In the genomic region with DNA sequence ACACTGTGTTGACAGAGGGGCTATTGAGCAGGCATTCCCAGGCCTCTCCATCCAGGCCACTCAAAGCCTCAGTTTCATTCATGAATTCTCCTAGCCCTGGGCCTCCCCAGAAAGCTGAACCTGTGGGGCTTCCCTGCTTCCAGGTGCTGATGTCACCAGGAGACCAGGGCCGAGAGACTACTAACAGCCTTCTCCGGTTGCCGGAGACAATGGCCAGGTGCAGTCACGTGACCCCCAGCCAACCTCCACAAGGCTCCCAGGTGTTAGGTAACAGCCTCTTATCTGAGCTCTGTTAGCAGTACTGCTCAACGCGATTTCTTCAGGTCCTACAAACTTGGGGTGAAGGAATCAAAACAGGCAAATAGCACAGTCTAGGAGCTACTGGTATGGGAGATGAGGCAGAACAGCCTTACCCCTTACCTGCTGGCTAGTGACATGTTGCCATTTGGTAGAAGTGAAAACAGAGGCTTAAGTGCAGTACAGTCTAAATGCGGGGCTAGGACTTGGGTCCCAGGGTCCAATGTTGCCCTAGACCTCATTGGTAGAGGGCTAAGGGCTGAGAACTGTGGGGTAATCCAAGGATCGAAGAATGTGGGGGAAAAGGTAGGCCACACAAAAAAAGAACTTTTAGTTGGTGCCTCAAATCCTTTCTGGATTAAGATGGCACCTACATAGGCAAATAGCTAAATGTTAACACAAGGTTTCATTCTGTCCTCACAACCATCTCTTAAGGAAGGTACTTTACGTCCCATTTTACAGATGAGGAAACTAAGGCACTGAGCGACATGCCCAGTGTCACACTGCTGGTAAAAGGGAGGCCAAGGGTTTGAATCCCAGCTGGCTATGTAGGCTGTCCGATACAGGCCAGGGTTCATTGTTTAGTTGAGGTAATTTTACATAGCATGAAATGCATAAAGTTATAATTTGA, we compare ENCODE assay signal across 9 cellular contexts. TPM values are rescaled to one million over a fixed set of nuclear protein-coding genes. Genes with fewer than 3 reads are reported as not detected.
DNase-seq lines count a peak whose midpoint lies in the region; ATAC-seq, FAIRE-seq and TF ChIP-seq lines count a peak whose summit lies in the region.
"Had no signal": no experiment of that assay in that cellular context is flagged by ENCODE, and none has a peak within 500 bp of the region (broad histone marks: within the 10 kb centered on the region; RNA-seq: fewer than 3 reads in every experiment).

No MANE protein-coding gene starts in this region.

- H3K9me3 Mint-ChIP-seq in T-helper 1 cell treated with Interleukin-12 subunit alpha and Interleukin-12 subunit beta and Interleukin-4 antibody, amounts not matched to agents 30 μg/mL and 1 μg/mL, for 36 hours = no peaks in the 10 kb centered on the region

- no peak for FAIRE-seq in HepG2 (lab: Jason Lieb, UNC)

- TF ChIP-seq RAD21 in HepG2 (CRISPR knock-in tag; IDR thresholded peaks at IDR 0.05) = no peak

- peak overlapping the region; percentile 100 for H3K4me3 Mint-ChIP-seq in T-helper 1 cell treated with Interleukin-12 subunit alpha and Interleukin-12 subunit beta and Interleukin-4 antibody, amounts not matched to agents 30 μg/mL and 1 μg/mL, for 36 hours

- intact Hi-C loops in HepG2 (cut with micrococcal nuclease; ENCODE audit: unreplicated experiment) (loop anchor here (2.0 kb wide), 1 partner anchor 33 kb away; no protein-coding TSS in a partner anchor), right lobe of liver (cut with DNase I) (no loop called here)

- 77% methylated on average over 8 of the region's 11 CpGs for WGBS in HepG2 (ENCODE audit: low lambda C conversion rate)
- WGBS in right lobe of liver (ENCODE audit: insufficient coverage, low coverage, low lambda C conversion rate, missing lambda C conversion rate) = 83% methylated on average over 8 of the region's 11 CpGs
- WGBS in urinary bladder = 84% methylated on average over 11 of the region's 11 CpGs

- H3K27me3 Mint-ChIP-seq in T-helper 1 cell treated with Interleukin-12 subunit alpha and Interleukin-12 subunit beta and Interleukin-4 antibody, amounts not matched to agents 30 μg/mL and 1 μg/mL, for 36 hours (ENCODE audit: low read depth) = peaks cover 2% of the 10 kb centered on the region

- TF ChIP-seq POLR2A in HepG2 (IDR thresholded peaks at IDR 0.05; ENCODE audit: insufficient read depth in 1 of 2, low read depth in 2 of 2, low read length in 2 of 2) = no peak
- no peak for TF ChIP-seq POLR2A in right lobe of liver (IDR thresholded peaks at IDR 0.05)

- H3K9me3 ChIP-seq in HepG2 (ENCODE audit: low read length) = no peaks in the 10 kb centered on the region
- no peaks in the 10 kb centered on the region for H3K9me3 ChIP-seq in right lobe of liver
- no peaks in the 10 kb centered on the region for H3K9me3 ChIP-seq in iPS-15b (ENCODE audit: control insufficient read depth, insufficient read depth, low read length)

- H3K27me3 ChIP-seq in HepG2 (ENCODE audit: control insufficient read depth in 1 of 2, insufficient read depth in 2 of 2, low read length in 2 of 2) (no peaks in the 10 kb centered on the region), right lobe of liver (no peaks in the 10 kb centered on the region), iPS-15b (ENCODE audit: control insufficient read depth, insufficient read depth, low read length) (no peaks in the 10 kb centered on the region)

- H3K4me2 ChIP-seq in HepG2 (ENCODE audit: low read depth, low read length) = peak overlapping the region; percentile 27

- H3K9ac ChIP-seq in HepG2 (ENCODE audit: insufficient read depth, low read depth, low read length) (no peak overlapping the region), iPS-15b (ENCODE audit: low read depth, low read length) (no peak overlapping the region)

- no peaks in the 10 kb centered on the region; the same call in 1 of the 2 replicates for H4K20me1 ChIP-seq in HepG2 (ENCODE audit: insufficient read depth, low read length)

- H3K4me1 ChIP-seq in HepG2 (ENCODE audit: insufficient read depth, low read length) = peaks cover 53% of the 10 kb centered on the region
- peaks cover 0 to 18% (median 0%) of the 10 kb centered on the region in 4 donors for H3K4me1 ChIP-seq in right lobe of liver
- H3K4me1 ChIP-seq in iPS-15b (ENCODE audit: control insufficient read depth, insufficient read depth, low read length) = peaks cover 25% of the 10 kb centered on the region
- H3K4me1 ChIP-seq in urinary bladder (ENCODE audit: insufficient read depth) = no peaks in the 10 kb centered on the region

- CTCF ChIA-PET in HepG2 (lab: Yijun Ruan, JAX; ENCODE audit: low intra/inter-chr PET ratio, low total read pairs) = no interaction called here

- in situ Hi-C loops in HepG2 (cut with HindIII; ENCODE audit: extremely low pct_ligation_motif_present, low pct_unique_long_range_greater_than_20kb) = no loop called here

- peaks cover 59% of the 10 kb centered on the region for H3K4me1 Mint-ChIP-seq in T-helper 1 cell treated with Interleukin-12 subunit alpha and Interleukin-12 subunit beta and Interleukin-4 antibody, amounts not matched to agents 30 μg/mL and 1 μg/mL, for 36 hours (ENCODE audit: low read depth)

- no peak for ATAC-seq in HepG2
- ATAC-seq in right lobe of liver = no peak
- ATAC-seq in left lobe of liver = no peak
- ATAC-seq in HG03457 (IDR thresholded peaks at IDR 0.05; ENCODE audit: unreplicated experiment) = no peak
- no peak for ATAC-seq in HG02840 (IDR thresholded peaks at IDR 0.05; ENCODE audit: low FRiP score, unreplicated experiment)

- no TSS peak for BruUV-seq in HepG2 (replicated peaks; lab: Mats Ljungman, UMichigan)

- TF ChIP-seq EP300 in HepG2 (IDR thresholded peaks at IDR 0.05; ENCODE audit: low read depth in 2 of 2, low read length in 2 of 2) (no peak), HepG2 (CRISPR knock-in tag; IDR thresholded peaks at IDR 0.05; ENCODE audit: borderline replicate concordance) (no peak)

- POLR2A ChIA-PET in HepG2 (lab: Yijun Ruan, JAX) = interaction anchor here (1.2 kb wide), 1 partner anchor 11 kb away, joined by 3 read pairs; no protein-coding TSS in a partner anchor

- H3K79me2 ChIP-seq in HepG2 (ENCODE audit: insufficient read depth, low read length) = peaks cover 20% of the 10 kb centered on the region

- DNase-seq in HepG2 (ENCODE audit: low spot score) (no peak), right lobe of liver (no peak), left lobe of liver (ENCODE audit: low spot score) (no peak)

- H3K36me3 ChIP-seq in HepG2 (replicated peaks in 1 of 2; ENCODE audit: control insufficient read depth in 1 of 2, insufficient read depth in 2 of 2, low read length in 2 of 2) (0 out of 5 replicates have a peak, but pooled peaks cover under 1 to 1% of the 10 kb centered on the region in 2 experiments), right lobe of liver (no peaks in the 10 kb centered on the region), iPS-15b (ENCODE audit: control insufficient read depth, insufficient read depth, low read length) (peaks cover 2% of the 10 kb centered on the region), urinary bladder (ENCODE audit: insufficient read depth) (no peaks in the 10 kb centered on the region)

- H2AFZ ChIP-seq in HepG2 (ENCODE audit: low read length) = no peak overlapping the region

- H3K36me3 Mint-ChIP-seq in T-helper 1 cell treated with Interleukin-12 subunit alpha and Interleukin-12 subunit beta and Interleukin-4 antibody, amounts not matched to agents 30 μg/mL and 1 μg/mL, for 36 hours (ENCODE audit: low read depth) = peaks cover 56% of the 10 kb centered on the region

- H3K4me3 ChIP-seq in HepG2 (replicated peaks in 1 of 3; ENCODE audit: insufficient read depth in 1 of 3, low read depth in 2 of 3, low read length in 3 of 3) = no peak overlapping the region
- H3K4me3 ChIP-seq in right lobe of liver = no peak overlapping the region
- H3K4me3 ChIP-seq in iPS-15b (ENCODE audit: low read depth, low read length) = peak overlapping the region; percentile 1
- no peak overlapping the region for H3K4me3 ChIP-seq in urinary bladder (ENCODE audit: low read depth, low read length)

- TF ChIP-seq CTCF in HepG2 (CRISPR knock-in tag; IDR thresholded peaks at IDR 0.05) (no peak), right lobe of liver (IDR thresholded peaks at IDR 0.05) (no peak)

- H3K27ac ChIP-seq in HepG2 (ENCODE audit: extremely low read length, insufficient read depth, low read length) (no peak overlapping the region), right lobe of liver (no peak overlapping the region), urinary bladder (ENCODE audit: low read depth) (peak overlapping the region; percentile 2)

- peak overlapping the region; percentile 100 for H3K27ac Mint-ChIP-seq in T-helper 1 cell treated with Interleukin-12 subunit alpha and Interleukin-12 subunit beta and Interleukin-4 antibody, amounts not matched to agents 30 μg/mL and 1 μg/mL, for 36 hours

TF ChIP-seq in HepG2, 621 proteins besides CTCF, POLR2A, EP300 and RAD21 (continues in another document):
- no peak for TF ChIP-seq RBM22 (optimal IDR thresholded peaks at IDR 0.05; ENCODE audit: low read length)

RNA-seq across cellular contexts. Expression of a gene that starts 3.8 kb away (rescaled TPM):
- 10.4 and 11.7 TPM in 2 replicates for total RNA-seq in HepG2 (2016; rRNA removed; fragmentation: Illumina TruSeq; extraction: Trizol)
- 7.1 and 8.3 TPM in 2 replicates for total RNA-seq in HepG2 (2016; cell fraction: cytosol; rRNA removed; fragmentation: Illumina TruSeq; extraction: Trizol; ENCODE audit: low read depth)
- 7.7 and 11.4 TPM in 2 replicates for total RNA-seq in HepG2 (2016; cell fraction: insoluble cytoplasmic fraction; rRNA removed; fragmentation: Illumina TruSeq; extraction: Trizol)
- total RNA-seq in HepG2 (2016; cell fraction: membrane; rRNA removed; fragmentation: Illumina TruSeq; extraction: Trizol) = 8.7 and 9.6 TPM in 2 replicates
- total RNA-seq in HepG2 (2016; cell fraction: nucleus; rRNA removed; fragmentation: Illumina TruSeq; extraction: Trizol) = 17.4 and 18.0 TPM in 2 replicates
- 3.6 and 4.3 TPM in 2 replicates for polyA plus RNA-seq in HepG2 (2011; rRNA removed)
- 2.3 and 3.2 TPM in 2 replicates for polyA plus RNA-seq in HepG2 (2011; cell fraction: cytosol; rRNA removed)
- 11.4 and 12.1 TPM in 2 replicates for polyA plus RNA-seq in HepG2 (2011; cell fraction: nucleus; rRNA removed)
- polyA plus RNA-seq in HepG2 (2012) = 3.7 and 5.3 TPM in 2 replicates
- polyA plus RNA-seq in HepG2 (2016; cell fraction: cytosol; fragmentation: Illumina TruSeq; extraction: Trizol; ENCODE audit: low read depth) = 5.2 and 5.3 TPM in 2 replicates
- 8.0 and 9.8 TPM in 2 replicates for polyA plus RNA-seq in HepG2 (2016; cell fraction: insoluble cytoplasmic fraction; fragmentation: Illumina TruSeq; extraction: Trizol; ENCODE audit: low read depth)
- polyA plus RNA-seq in HepG2 (2016; cell fraction: membrane; fragmentation: Illumina TruSeq; extraction: Trizol; ENCODE audit: low read depth) = 5.3 and 5.8 TPM in 2 replicates
- 18.1 and 18.5 TPM in 2 replicates for polyA plus RNA-seq in HepG2 (2016; cell fraction: nucleus; fragmentation: Illumina TruSeq; extraction: Trizol; ENCODE audit: insufficient read depth, low read depth)
- polyA minus RNA-seq in HepG2 (2011; rRNA and poly(A)+ RNA removed; ENCODE audit: low replicate concordance) = 12.3 and 15.2 TPM in 2 replicates
- polyA minus RNA-seq in HepG2 (2011; cell fraction: cytosol; rRNA and poly(A)+ RNA removed) = 4.3 and 4.5 TPM in 2 replicates
- polyA minus RNA-seq in HepG2 (2011; cell fraction: nucleus; rRNA and poly(A)+ RNA removed) = 14.3 and 24.1 TPM in 2 replicates
- 1 to 10 TPM; 1.2 to 5.7 (median 3.1) TPM for total RNA-seq in right lobe of liver
- total RNA-seq in urinary bladder = 19.7 TPM
- polyA plus RNA-seq in urinary bladder = 14.6 TPM
- 4.1 TPM for total RNA-seq in left lobe of liver
- polyA plus RNA-seq: BJ had no signal
